In genomic region chr13:44690376-44690775, GRCh38 we compare ENCODE assay signal across 8 cellular contexts.
"Had no signal": no experiment of that assay in that cellular context is flagged by ENCODE, and none has a peak within 500 bp of the region (broad histone marks: within the 10 kb centered on the region; RNA-seq: fewer than 3 reads in every experiment).

No MANE protein-coding gene starts in this region.

- ATAC-seq: HepG2, K562 had no signal

- H3K4me3 ChIP-seq: K562 had no signal

- H3K27ac ChIP-seq: HL-60, KMS-11 had no signal

- H3K36me3 Mint-ChIP-seq: IgD-negative memory B cell had no signal

- H3K4me2 ChIP-seq: KMS-11 had no signal

- H3K27ac Mint-ChIP-seq: IgD-negative memory B cell had no signal

- DNase-seq: IMR-90, KBM-7, KG1 had no signal

- H3K4me3 Mint-ChIP-seq: IgD-negative memory B cell had no signal
